ENCODE assay signal across 22 cellular contexts in genomic region chr12:118345355-118345754, GRCh38. TPM values are rescaled to one million over a fixed set of nuclear protein-coding genes. Genes with fewer than 3 reads are reported as not detected.
DNase-seq lines count a peak whose midpoint lies in the region; ATAC-seq and TF ChIP-seq lines count a peak whose summit lies in the region.
"Had no signal": no experiment of that assay in that cellular context is flagged by ENCODE, and none has a peak within 500 bp of the region (broad histone marks: within the 10 kb centered on the region; RNA-seq: fewer than 3 reads in every experiment).

No MANE protein-coding gene starts in this region.

- TF ChIP-seq CTCF in endothelial cell (IDR thresholded peaks at IDR 0.05; ENCODE audit: unreplicated experiment): no peak

- no peak for ATAC-seq in stimulated activated naive CD8-positive, alpha-beta T cell treated with anti-CD3 and anti-CD28 coated beads, Interleukin-15, Interleukin-2, amounts not matched to agents 100 U/mL and 50 U/mL, for 24 hours
- no peak for ATAC-seq in GM21825 (IDR thresholded peaks at IDR 0.05; ENCODE audit: unreplicated experiment)
- ATAC-seq: activated CD4-positive, alpha-beta T cell treated with anti-CD3 and anti-CD28 coated beads for 36 hours; activated T-helper 17 cell treated with anti-CD3 and anti-CD28 coated beads, Interleukin-2, amount 50 U/mL, for 72 hours; gastroesophageal sphincter; left colon had no signal

- H3K27ac Mint-ChIP-seq in stimulated activated naive CD8-positive, alpha-beta T cell treated with anti-CD3 and anti-CD28 coated beads, Interleukin-15, Interleukin-2, amounts not matched to agents 100 ng/mL and 50 ng/mL, for 24 hours: peak overlapping the region; percentile 75
- H3K27ac Mint-ChIP-seq in endothelial cell (ENCODE audit: unreplicated experiment): peak overlapping the region; percentile 38
- no peak overlapping the region for H3K27ac Mint-ChIP-seq in T-helper 2 cell treated with Interferon-gamma antibody and Interleukin-4, amounts not matched to agents 5 μg/mL and 100 μg/mL, for 36 hours
- H3K27ac Mint-ChIP-seq: activated CD4-positive, alpha-beta T cell treated with anti-CD3 and anti-CD28 coated beads for 36 hours; activated T-helper 17 cell treated with anti-CD3 and anti-CD28 coated beads, Interleukin-2, amount 50 U/mL, for 72 hours had no signal

- no peaks in the 10 kb centered on the region for H3K27me3 Mint-ChIP-seq in stimulated activated naive CD8-positive, alpha-beta T cell treated with anti-CD3 and anti-CD28 coated beads, Interleukin-15, Interleukin-2, amounts not matched to agents 100 ng/mL and 50 ng/mL, for 24 hours
- H3K27me3 Mint-ChIP-seq in endothelial cell (ENCODE audit: unreplicated experiment): no peaks in the 10 kb centered on the region
- no peaks in the 10 kb centered on the region for H3K27me3 Mint-ChIP-seq in T-helper 2 cell treated with Interferon-gamma antibody and Interleukin-4, amounts not matched to agents 5 μg/mL and 100 μg/mL, for 36 hours (ENCODE audit: low read depth)
- H3K27me3 Mint-ChIP-seq: activated CD4-positive, alpha-beta T cell treated with anti-CD3 and anti-CD28 coated beads for 36 hours; activated T-helper 17 cell treated with anti-CD3 and anti-CD28 coated beads, Interleukin-2, amount 50 U/mL, for 72 hours had no signal

- H3K9me3 Mint-ChIP-seq in stimulated activated naive CD8-positive, alpha-beta T cell treated with anti-CD3 and anti-CD28 coated beads, Interleukin-15, Interleukin-2, amounts not matched to agents 100 ng/mL and 50 ng/mL, for 24 hours: no peaks in the 10 kb centered on the region
- no peaks in the 10 kb centered on the region for H3K9me3 Mint-ChIP-seq in endothelial cell (ENCODE audit: unreplicated experiment)
- H3K9me3 Mint-ChIP-seq in T-helper 2 cell treated with Interferon-gamma antibody and Interleukin-4, amounts not matched to agents 5 μg/mL and 100 μg/mL, for 36 hours: no peaks in the 10 kb centered on the region
- H3K9me3 Mint-ChIP-seq: activated T-helper 17 cell treated with anti-CD3 and anti-CD28 coated beads, Interleukin-2, amount 50 U/mL, for 72 hours had no signal

- peaks cover 15% of the 10 kb centered on the region for H3K36me3 Mint-ChIP-seq in stimulated activated naive CD8-positive, alpha-beta T cell treated with anti-CD3 and anti-CD28 coated beads, Interleukin-15, Interleukin-2, amounts not matched to agents 100 ng/mL and 50 ng/mL, for 24 hours (ENCODE audit: low read depth)
- H3K36me3 Mint-ChIP-seq in endothelial cell (ENCODE audit: low read depth, unreplicated experiment): no peaks in the 10 kb centered on the region
- peaks cover 5% of the 10 kb centered on the region for H3K36me3 Mint-ChIP-seq in T-helper 2 cell treated with Interferon-gamma antibody and Interleukin-4, amounts not matched to agents 5 μg/mL and 100 μg/mL, for 36 hours (ENCODE audit: low read depth)

- no peak overlapping the region for H3K4me3 Mint-ChIP-seq in stimulated activated naive CD8-positive, alpha-beta T cell treated with anti-CD3 and anti-CD28 coated beads, Interleukin-15, Interleukin-2, amounts not matched to agents 100 ng/mL and 50 ng/mL, for 24 hours
- no peak overlapping the region for H3K4me3 Mint-ChIP-seq in endothelial cell (ENCODE audit: unreplicated experiment)
- H3K4me3 Mint-ChIP-seq in T-helper 2 cell treated with Interferon-gamma antibody and Interleukin-4, amounts not matched to agents 5 μg/mL and 100 μg/mL, for 36 hours: no peak overlapping the region
- H3K4me3 Mint-ChIP-seq: activated CD4-positive, alpha-beta T cell treated with anti-CD3 and anti-CD28 coated beads for 36 hours; activated T-helper 17 cell treated with anti-CD3 and anti-CD28 coated beads, Interleukin-2, amount 50 U/mL, for 72 hours had no signal

- DNase-seq in stimulated activated naive CD8-positive, alpha-beta T cell treated with anti-CD3 and anti-CD28 coated beads, Interleukin-15, Interleukin-2, amounts not matched to agents 100 U/mL and 50 U/mL, for 24 hours: no peak
- DNase-seq in OCI-M1 (lab: John Stamatoyannopoulos, UW): peak; percentile 88
- no peak for DNase-seq in endothelial cell (ENCODE audit: low spot score)
- no peak for DNase-seq in NCI-H2029 treated with DMSO at 0.1 percent for 48 hours (lab: John Stamatoyannopoulos, UW)
- DNase-seq in activated CD4-positive, CD25-positive, alpha-beta regulatory T cell treated with anti-CD3 and anti-CD28 coated beads, Interleukin-2, amount 50 U/mL, for 72 hours: no peak
- no peak for DNase-seq in T-helper 2 cell treated with Interferon-gamma antibody and Interleukin-4, amounts not matched to agents 5 μg/mL and 100 μg/mL, for 36 hours (ENCODE audit: low spot score)
- DNase-seq: activated CD4-positive, alpha-beta T cell treated with anti-CD3 and anti-CD28 coated beads for 36 hours; DMS79 treated with DMSO at 0.1 percent for 48 hours; left colon; midbrain; NCI-H748 treated with DMSO at 0.1 percent for 48 hours; PC-9; SJCRH30; spleen; stimulated activated CD4-positive, alpha-beta T cell treated with anti-CD3 and anti-CD28 coated beads, Interleukin-4, amount 100 ng/mL, for 4 hours; substantia nigra; T1000; uterus had no signal

- peaks cover 48% of the 10 kb centered on the region for H3K4me1 Mint-ChIP-seq in stimulated activated naive CD8-positive, alpha-beta T cell treated with anti-CD3 and anti-CD28 coated beads, Interleukin-15, Interleukin-2, amounts not matched to agents 100 ng/mL and 50 ng/mL, for 24 hours (ENCODE audit: low read depth)
- H3K4me1 Mint-ChIP-seq in endothelial cell (ENCODE audit: unreplicated experiment): peaks cover 19% of the 10 kb centered on the region
- H3K4me1 Mint-ChIP-seq in T-helper 2 cell treated with Interferon-gamma antibody and Interleukin-4, amounts not matched to agents 5 μg/mL and 100 μg/mL, for 36 hours (ENCODE audit: low read depth): peaks cover 21% of the 10 kb centered on the region

RNA-seq across cellular contexts. Expression of gene TAOK3, which starts 27.4 kb away (rescaled TPM):
- total RNA-seq in endothelial cell (ENCODE audit: unreplicated experiment): 16.5 TPM

RNA-seq across cellular contexts. Expression of gene SUDS3, which starts 31.0 kb away (rescaled TPM):
- 27.2 TPM for total RNA-seq in endothelial cell (ENCODE audit: unreplicated experiment)
